In the genomic region with DNA sequence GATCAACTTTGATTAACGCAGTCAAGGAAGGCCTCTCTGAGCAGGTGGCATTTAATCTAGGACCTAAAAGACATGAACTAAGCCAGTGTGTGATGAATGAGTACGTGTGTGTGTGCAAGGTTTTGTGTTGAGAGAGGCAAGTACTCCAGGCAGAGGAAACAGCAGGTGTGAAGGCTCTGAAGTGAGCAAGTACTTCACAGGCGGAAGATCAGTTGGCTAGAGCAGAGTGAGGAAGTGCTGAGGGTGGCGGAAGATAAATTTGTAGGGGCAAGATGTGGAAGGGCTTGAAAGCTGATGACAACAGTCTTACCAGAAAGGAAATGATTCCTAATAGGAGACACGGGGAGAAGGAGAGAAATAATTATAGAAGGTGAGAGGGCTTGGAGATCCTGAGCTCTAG, we compare ENCODE assay signal across 15 cellular contexts.
"Had no signal": no experiment of that assay in that cellular context is flagged by ENCODE, and none has a peak within 500 bp of the region (broad histone marks: within the 10 kb centered on the region; RNA-seq: fewer than 3 reads in every experiment).

No MANE protein-coding gene starts in this region.

- DNase-seq: activated CD4-positive, alpha-beta memory T cell treated with anti-CD3 and anti-CD28 coated beads for 36 hours; activated CD4-positive, alpha-beta T cell treated with anti-CD3 and anti-CD28 coated beads for 1 hour; activated CD8-positive, alpha-beta memory T cell treated with anti-CD3 and anti-CD28 coated beads, Interleukin-2, amount 10 ng/mL, durations not matched to agents 7 days and 5 days; activated naive CD4-positive, alpha-beta T cell treated with anti-CD3 and anti-CD28 coated beads, Interleukin-2, amount 10 ng/mL, durations not matched to agents 7 days and 5 days; activated T-cell treated with anti-CD3 and anti-CD28 coated beads, Interleukin-2, amount 50 U/mL, for 1 hour; left cardiac atrium; midbrain; stimulated activated CD4-positive, alpha-beta T cell treated with anti-CD3 and anti-CD28 coated beads, Interleukin-12 subunit alpha, Interleukin-12 subunit beta, amount 100 ng/mL, for 4 hours; stimulated activated CD4-positive, alpha-beta T cell treated with anti-CD3 and anti-CD28 coated beads, Interleukin-2, amount 100 ng/mL, for 24 hours; tibial artery had no signal

- FAIRE-seq: astrocyte, colon had no signal

- ATAC-seq: activated CD8-positive, alpha-beta memory T cell treated with anti-CD3 and anti-CD28 coated beads, Interleukin-2, amount 10 ng/mL, durations not matched to agents 7 days and 5 days had no signal

- H3K27me3 ChIP-seq: cardiac muscle cell, tibial artery, vagina had no signal

- H3K36me3 ChIP-seq: cardiac muscle cell, tibial artery, vagina had no signal

- H3K27ac Mint-ChIP-seq: activated CD4-positive, alpha-beta memory T cell treated with anti-CD3 and anti-CD28 coated beads for 36 hours; activated CD8-positive, alpha-beta memory T cell treated with anti-CD3 and anti-CD28 coated beads, Interleukin-2, amount 10 ng/mL, durations not matched to agents 7 days and 5 days; activated naive CD4-positive, alpha-beta T cell treated with anti-CD3 and anti-CD28 coated beads, Interleukin-2, amount 10 ng/mL, durations not matched to agents 7 days and 5 days had no signal

- H3K9me3 ChIP-seq: tibial artery, vagina had no signal

- H3K4me3 Mint-ChIP-seq: activated CD4-positive, alpha-beta memory T cell treated with anti-CD3 and anti-CD28 coated beads for 36 hours; activated CD8-positive, alpha-beta memory T cell treated with anti-CD3 and anti-CD28 coated beads, Interleukin-2, amount 10 ng/mL, durations not matched to agents 7 days and 5 days; activated naive CD4-positive, alpha-beta T cell treated with anti-CD3 and anti-CD28 coated beads, Interleukin-2, amount 10 ng/mL, durations not matched to agents 7 days and 5 days had no signal

- H3K4me3 ChIP-seq: cardiac muscle cell, lung, tibial artery, vagina had no signal

- H3K27ac ChIP-seq: cardiac muscle cell, tibial artery, vagina had no signal

- H3K9me3 Mint-ChIP-seq: activated CD4-positive, alpha-beta memory T cell treated with anti-CD3 and anti-CD28 coated beads for 36 hours had no signal

- H3K4me1 ChIP-seq: tibial artery had no signal

- H3K27me3 Mint-ChIP-seq: activated CD4-positive, alpha-beta memory T cell treated with anti-CD3 and anti-CD28 coated beads for 36 hours; activated CD8-positive, alpha-beta memory T cell treated with anti-CD3 and anti-CD28 coated beads, Interleukin-2, amount 10 ng/mL, durations not matched to agents 7 days and 5 days; activated naive CD4-positive, alpha-beta T cell treated with anti-CD3 and anti-CD28 coated beads, Interleukin-2, amount 10 ng/mL, durations not matched to agents 7 days and 5 days had no signal
